ENCODE assay signal across 8 cellular contexts in the genomic region with DNA sequence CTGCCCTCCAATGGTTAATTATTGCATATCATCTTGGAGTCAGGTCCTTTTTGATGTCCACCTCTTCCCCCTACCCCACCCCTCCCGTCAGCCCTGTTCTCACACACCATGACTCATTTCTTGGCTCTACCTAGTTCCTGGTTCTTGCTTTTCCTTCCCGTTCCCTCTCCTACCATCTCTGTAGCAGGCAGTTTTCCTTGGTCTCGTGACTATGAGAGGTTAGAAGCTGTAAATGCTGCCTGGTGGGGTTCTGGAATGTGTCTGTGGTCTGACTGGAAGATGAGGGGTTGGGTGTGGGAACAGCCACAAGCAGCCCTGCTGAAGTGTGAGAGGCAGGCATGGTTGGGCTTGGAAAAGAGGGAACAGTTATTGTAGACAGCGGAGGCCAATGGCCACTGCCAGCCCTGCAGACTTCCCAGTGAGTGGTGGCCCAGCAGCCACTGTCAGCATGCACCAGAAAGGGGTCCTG. TPM values are rescaled to one million over a fixed set of nuclear protein-coding genes. Genes with fewer than 3 reads are reported as not detected.
DNase-seq lines count a peak whose midpoint lies in the region; TF ChIP-seq lines count a peak whose summit lies in the region.

No MANE protein-coding gene starts in this region.

- H3K79me2 ChIP-seq in OCI-LY7 (ENCODE audit: insufficient read depth, low read depth, low read length) = no peaks in the 10 kb centered on the region

- peak overlapping the region; percentile 86 to 87 for H3K27ac ChIP-seq in mucosa of rectum (ENCODE audit: low read depth in 2 of 2, low read length in 2 of 2)
- no peak overlapping the region for H3K27ac ChIP-seq in OCI-LY7 (ENCODE audit: low read depth, low read length, poor library complexity, severe bottlenecking)

- no peak overlapping the region for H3K4me2 ChIP-seq in OCI-LY7 (ENCODE audit: low read length)

- no peaks in the 10 kb centered on the region for H3K9me2 ChIP-seq in OCI-LY7 (ENCODE audit: insufficient read depth, low read length)

- H4K20me1 ChIP-seq in OCI-LY7 (ENCODE audit: insufficient read depth, low read length) = no peaks in the 10 kb centered on the region

- no peak overlapping the region; the same call in 1 of the 2 replicates for H2AFZ ChIP-seq in OCI-LY7 (ENCODE audit: low read length)

- intact Hi-C loops in OCI-LY7 (cut with micrococcal nuclease; ENCODE audit: unreplicated experiment) = loop anchor here (5.0 to 10.0 kb wide), 3 partner anchors 265 to 480 kb away; a partner anchor contains a TSS

- H3K4me1 ChIP-seq in mucosa of rectum (ENCODE audit: control insufficient read depth in 2 of 2, insufficient read depth in 2 of 2, low read length in 2 of 2) (peaks cover 32 to 46% of the 10 kb centered on the region in 2 donors), OCI-LY7 (ENCODE audit: insufficient read depth, low read length, poor library complexity, severe bottlenecking) (peaks cover 19% of the 10 kb centered on the region)

- no peaks in the 10 kb centered on the region for H3K27me3 ChIP-seq in mucosa of rectum (ENCODE audit: control insufficient read depth in 2 of 2, insufficient read depth in 2 of 2, low read length in 2 of 2)

- H3K4me3 ChIP-seq in mucosa of rectum (ENCODE audit: low read length in 2 of 2) (peak overlapping the region; percentile 9 to 33), OCI-LY7 (ENCODE audit: low read depth, low read length, poor library complexity, severe bottlenecking) (no peak overlapping the region)

- POLR2A ChIA-PET in OCI-LY7 (lab: Charles Lee) = interaction anchor here (0.5 to 2.4 kb wide), 5 partner anchors 23 to 134 kb away, joined by 3 to 7 read pairs (median 3); no protein-coding TSS in a partner anchor

- CTCF ChIA-PET in OCI-LY7 (lab: Charles Lee; ENCODE audit: unreplicated experiment) = interaction anchor here (0.6 kb wide), 1 partner anchor 284 kb away, joined by 4 read pairs; no protein-coding TSS in a partner anchor

- no peaks in the 10 kb centered on the region for H3K9me3 ChIP-seq in mucosa of rectum (ENCODE audit: control insufficient read depth in 2 of 2, low read length in 2 of 2)
- H3K9me3 ChIP-seq in OCI-LY7 (ENCODE audit: low read length) = no peaks in the 10 kb centered on the region

- no peak for TF ChIP-seq CTCF in OCI-LY7 (conservative IDR thresholded peaks at IDR 0.05; ENCODE audit: low read length)

- peak overlapping the region; percentile 14 to 64 for H3K9ac ChIP-seq in mucosa of rectum (ENCODE audit: low read depth in 1 of 2, low read length in 2 of 2)

- DNase-seq in DMS79 treated with DMSO at 0.1 percent for 48 hours (lab: John Stamatoyannopoulos, UW) (peak; percentile 36), OCI-M1 (lab: John Stamatoyannopoulos, UW) (peak; percentile 56), dermis blood vessel endothelial cell (peak; percentile 94), nucleus accumbens (lab: John Stamatoyannopoulos, UW) (no peak), OCI-LY7 (ENCODE audit: low spot score) (no peak)
- DNase-seq in activated effector memory CD4-positive, alpha-beta T cell treated with Interleukin-2 at 50 U/mL for 16 hours = no peak
- no peak for DNase-seq in activated CD4-positive, alpha-beta T cell treated with anti-CD3 and anti-CD28 coated beads for 1 hour

- no TSS peak for BruUV-seq in OCI-LY7 (replicated peaks; lab: Mats Ljungman, UMichigan)

- H3K36me3 ChIP-seq in mucosa of rectum (ENCODE audit: control insufficient read depth in 2 of 2, insufficient read depth in 2 of 2, low read length in 2 of 2) (peaks cover 17 to 38% of the 10 kb centered on the region in 2 donors), OCI-LY7 (ENCODE audit: insufficient read depth, low read length) (no peaks in the 10 kb centered on the region)

RNA-seq across cellular contexts. Expression of a gene that starts 18.2 kb away (rescaled TPM):
- 3.8 and 4.8 TPM in 2 replicates for total RNA-seq in dermis blood vessel endothelial cell
- total RNA-seq in OCI-LY7 (2014; rRNA removed; shearing (Covaris generic)) = 0.88 TPM in 1 of 2 replicates, not detected in the other
- 0.18 and 0.36 TPM in 2 replicates for total RNA-seq in OCI-LY7 (2022)

Comparison
In these comparisons a context has a peak if more than half of its experiments do, and no peak if none do; other contexts are left out.
1. DNase-seq: peak in DMS79 treated with DMSO at 0.1 percent for 48 hours (single experiment), OCI-M1 (single experiment) and dermis blood vessel endothelial cell (single experiment); none in activated effector memory CD4-positive, alpha-beta T cell treated with Interleukin-2 at 50 U/mL for 16 hours (single experiment), nucleus accumbens (0 of 56), OCI-LY7 (single experiment) and activated CD4-positive, alpha-beta T cell treated with anti-CD3 and anti-CD28 coated beads for 1 hour (single experiment).